In genomic region chr3:99659032-99659431, GRCh38 we compare ENCODE assay signal across 1 cellular context.
TF ChIP-seq lines count a peak whose summit lies in the region.

No MANE protein-coding gene starts in this region.

TF ChIP-seq in IMR-90, 13 proteins besides CTCF, POLR2A, EP300 and RAD21 (continued from another document):
- TF ChIP-seq RFX5 (IDR thresholded peaks at IDR 0.05; ENCODE audit: low read depth, low read length) = no peak
- TF ChIP-seq SMC3 (IDR thresholded peaks at IDR 0.05; ENCODE audit: low read depth, low read length) = no peak
